15 cellular contexts compared by ENCODE assay signal in genomic region chr13:93951153-93951552, GRCh38.
DNase-seq lines count a peak whose midpoint lies in the region; TF ChIP-seq lines count a peak whose summit lies in the region.
"Had no signal": no experiment of that assay in that cellular context is flagged by ENCODE, and none has a peak within 500 bp of the region (broad histone marks: within the 10 kb centered on the region; RNA-seq: fewer than 3 reads in every experiment).

No MANE protein-coding gene starts in this region.

- H3K56ac ChIP-seq in H9 (ENCODE audit: insufficient read length, low read depth, low read length), result no peak overlapping the region

- H3K4me1 ChIP-seq in H9 (ENCODE audit: insufficient read depth, low read length), result peaks cover 2% of the 10 kb centered on the region; the same call in 1 of the 2 replicates
- H3K4me1 ChIP-seq: foreskin keratinocyte had no signal

- H3K4me1 Mint-ChIP-seq in H9, result peaks cover 3 to 8% of the 10 kb centered on the region in 2 experiments; a peak in 2 of 4 replicates

- no peak overlapping the region for H4K91ac ChIP-seq in H9 (ENCODE audit: insufficient read length, low read depth, low read length)

- H2BK12ac ChIP-seq in H9 (ENCODE audit: insufficient read length, low read depth, low read length), result no peak overlapping the region

- H3K27me3 ChIP-seq in AG04450 (ENCODE audit: control insufficient read depth, insufficient read depth, low read length), result no peaks in the 10 kb centered on the region
- no peaks in the 10 kb centered on the region for H3K27me3 ChIP-seq in H9 (ENCODE audit: insufficient read depth, low read length)
- H3K27me3 ChIP-seq: foreskin keratinocyte had no signal

- H3K18ac ChIP-seq in H9 (ENCODE audit: insufficient read length, low read depth, low read length), result no peak overlapping the region

- no peak overlapping the region for H3T11ph ChIP-seq in H9 (ENCODE audit: low read length)

- H3K23ac ChIP-seq in H9 (ENCODE audit: insufficient read length, low read depth, low read length), result no peak overlapping the region

- no peak overlapping the region for H3K9ac ChIP-seq in H9 (ENCODE audit: extremely low read depth, insufficient read length, low read length)

- no peaks in the 10 kb centered on the region for H3K36me3 Mint-ChIP-seq in H9 (ENCODE audit: insufficient read depth in 1 of 3, low read depth in 3 of 3)

- no peaks in the 10 kb centered on the region for H3K27me3 Mint-ChIP-seq in H9 (ENCODE audit: low read depth)

- CTCF ChIA-PET in AG04450 (lab: Charles Lee), result interaction anchor here (1.0 kb wide), 1 partner anchor 12 kb away, joined by 3 read pairs; no protein-coding TSS in a partner anchor

- no peak overlapping the region for H3K4ac ChIP-seq in H9 (ENCODE audit: low read depth, low read length)

- H3K9me3 ChIP-seq in AG04450 (ENCODE audit: control insufficient read depth, insufficient read depth, low read length) (no peaks in the 10 kb centered on the region), H9 (ENCODE audit: control insufficient read depth, low read depth, low read length) (no peaks in the 10 kb centered on the region)

- no peaks in the 10 kb centered on the region for H3K23me2 ChIP-seq in H9 (ENCODE audit: insufficient read length, low read depth, low read length, poor library complexity, severe bottlenecking)

- no peaks in the 10 kb centered on the region for H3K9me3 Mint-ChIP-seq in H9
- H3K9me3 Mint-ChIP-seq: nephron progenitor cell had no signal

- POLR2A ChIA-PET in AG04450 (lab: Yijun Ruan, JAX), result no interaction called here

- DNase-seq in AG04450 (ENCODE audit: low read depth, low spot score), result no peak
- DNase-seq in DMS79 treated with DMSO at 0.1 percent for 48 hours (lab: John Stamatoyannopoulos, UW), result peak; percentile 63
- peak; percentile 71 for DNase-seq in NCI-H69 (lab: John Stamatoyannopoulos, UW)
- peak; percentile 34 for DNase-seq in fibroblast of mammary gland (ENCODE audit: low read depth)
- DNase-seq in AG08396 (ENCODE audit: low spot score), result no peak
- DNase-seq in GM20000 (ENCODE audit: low spot score), result no peak
- no peak for DNase-seq in ecto neural progenitor cell (ENCODE audit: low spot score)
- no peak for DNase-seq in H9
- DNase-seq: activated CD4-positive, alpha-beta T cell treated with anti-CD3 and anti-CD28 coated beads for 1 hour; caudate nucleus; foreskin keratinocyte; left cardiac atrium; NCI-H2227 treated with DMSO at 0.1 percent for 48 hours; nephron progenitor cell; stimulated activated CD4-positive, alpha-beta T cell treated with anti-CD3 and anti-CD28 coated beads, Interleukin-12 subunit alpha, Interleukin-12 subunit beta, amount 100 ng/mL, for 4 hours had no signal

- no peak overlapping the region for H3K4me3 ChIP-seq in AG04450 (ENCODE audit: low read depth, low read length)
- H3K4me3 ChIP-seq in fibroblast of mammary gland (ENCODE audit: control insufficient read depth, low read depth, low read length), result no peak overlapping the region

- no peak overlapping the region for H4K8ac ChIP-seq in H9 (replicated peaks; ENCODE audit: insufficient read length, low read depth, low read length)

- H2AFZ ChIP-seq in H9 (ENCODE audit: low read length), result no peak overlapping the region

- H2BK5ac ChIP-seq in H9 (ENCODE audit: insufficient read length, low read length), result no peak overlapping the region

- H4K20me1 ChIP-seq in H9 (ENCODE audit: control insufficient read depth, insufficient read depth, insufficient read length), result no peaks in the 10 kb centered on the region

- H3K27ac Mint-ChIP-seq in H9, result no peak overlapping the region
- H3K27ac Mint-ChIP-seq: nephron progenitor cell had no signal

- H2BK20ac ChIP-seq in H9 (ENCODE audit: low read depth, low read length, poor library complexity, severe bottlenecking), result no peak overlapping the region

- no peak overlapping the region for H2AK5ac ChIP-seq in H9 (ENCODE audit: insufficient read length, low read length)

- no peaks in the 10 kb centered on the region for H3K79me1 ChIP-seq in H9 (ENCODE audit: insufficient read depth, low read depth, low read length, poor library complexity, severe bottlenecking)

- no peaks in the 10 kb centered on the region for H3K79me2 ChIP-seq in H9 (ENCODE audit: insufficient read depth, low read length)

- TF ChIP-seq CTCF in AG04450 (IDR thresholded peaks at IDR 0.05; ENCODE audit: low read depth, low read length) (peak; percentile 34; the same call in 1 of the 2 replicates), fibroblast of mammary gland (conservative IDR thresholded peaks at IDR 0.05; ENCODE audit: control insufficient read depth, insufficient read depth, low read depth, low read length) (peak; percentile 32), GM20000 (IDR thresholded peaks at IDR 0.05; ENCODE audit: extremely low read depth, missing control alignments) (no peak), H9 (conservative IDR thresholded peaks at IDR 0.05) (no peak)

- H3K4me3 Mint-ChIP-seq in H9, result no peak overlapping the region
- H3K4me3 Mint-ChIP-seq: nephron progenitor cell had no signal

- H2BK15ac ChIP-seq in H9 (ENCODE audit: low read depth, low read length), result no peak overlapping the region

- no peak overlapping the region for H4K5ac ChIP-seq in H9 (ENCODE audit: insufficient read length, low read depth, low read length)

- no peak overlapping the region for H3K14ac ChIP-seq in H9 (ENCODE audit: insufficient read depth, low read length)

- no peak overlapping the region for H3K4me2 ChIP-seq in H9 (ENCODE audit: insufficient read depth, insufficient read length, low read length)

- H3K27ac ChIP-seq in AG04450 (ENCODE audit: low read depth, low read length), result no peak overlapping the region
- no peak overlapping the region for H3K27ac ChIP-seq in H9 (ENCODE audit: insufficient read length, low read depth, low read length)
- H3K27ac ChIP-seq: foreskin keratinocyte had no signal

- H2BK120ac ChIP-seq in H9 (ENCODE audit: low read depth, low read length, poor library complexity, severe bottlenecking), result no peak overlapping the region

Comparison
In these comparisons a context has a peak if more than half of its experiments do, and no peak if none do; other contexts are left out.
1. DNase-seq: peak in DMS79 treated with DMSO at 0.1 percent for 48 hours (single experiment), NCI-H69 (single experiment) and fibroblast of mammary gland (single experiment); none in AG04450 (single experiment), AG08396 (single experiment), GM20000 (single experiment), ecto neural progenitor cell (single experiment) and H9 (single experiment).
2. CTCF ChIP-seq: peak in AG04450 (single experiment) and fibroblast of mammary gland (single experiment); none in GM20000 (single experiment) and H9 (single experiment).